12 cellular contexts compared by ENCODE assay signal in genomic region chr7:81768951-81769778, GRCh38. TPM values are rescaled to one million over a fixed set of nuclear protein-coding genes. Genes with fewer than 3 reads are reported as not detected.
A peak's percentile ranks its signal among the peaks of the same experiment; 100 is the strongest.
DNase-seq lines count a peak whose midpoint lies in the region; ATAC-seq and TF ChIP-seq lines count a peak whose summit lies in the region.
"Had no signal": no experiment of that assay in that cellular context is flagged by ENCODE, and none has a peak within 500 bp of the region (broad histone marks: within the 10 kb centered on the region; RNA-seq: fewer than 3 reads in every experiment).

No MANE protein-coding gene starts in this region.

- H3K4me1 ChIP-seq in colonic mucosa (no peaks in the 10 kb centered on the region), muscle layer of duodenum (ENCODE audit: control insufficient read depth in 1 of 2, insufficient read depth in 2 of 2, low read length in 2 of 2) (peaks cover 0 to 4% of the 10 kb centered on the region in 2 donors), vagina (peaks cover 35% of the 10 kb centered on the region)

- DNase-seq in Right ventricle myocardium superior, result no peak
- no peak for DNase-seq in Right ventricle myocardium inferior (ENCODE audit: missing footprints)
- no peak for DNase-seq in colonic mucosa
- no peak for DNase-seq in vagina (ENCODE audit: extremely low spot score in 2 of 2)
- no peak for DNase-seq in UCSD-AML1 (lab: John Stamatoyannopoulos, UW; ENCODE audit: unreplicated experiment)
- DNase-seq in stimulated activated naive CD8-positive, alpha-beta T cell treated with anti-CD3 and anti-CD28 coated beads, Interleukin-15, Interleukin-2, amounts not matched to agents 100 U/mL and 50 U/mL, for 24 hours, result no peak
- no peak for DNase-seq in NCI-H69 (lab: John Stamatoyannopoulos, UW)
- DNase-seq: activated gamma-delta T cell, NCI-H1694, small intestine, trophoblast cell had no signal

- H3K4me3 ChIP-seq in colonic mucosa (peak overlapping the region; percentile 12), muscle layer of duodenum (ENCODE audit: low read depth in 1 of 2, low read length in 2 of 2) (peak overlapping the region; percentile 56 to 59), vagina (peak overlapping the region; percentile 44 to 47)

- no peak for TF ChIP-seq POLR2A in vagina (IDR thresholded peaks at IDR 0.05)

- intact Hi-C loops in Right ventricle myocardium superior (cut with DNase I) (no loop called here), Right ventricle myocardium inferior (cut with DNase I) (no loop called here), colonic mucosa (cut with DNase I) (no loop called here), vagina (cut with DNase I) (no loop called here)

- H3K9me3 ChIP-seq in colonic mucosa, result no peaks in the 10 kb centered on the region
- H3K9me3 ChIP-seq in muscle layer of duodenum (ENCODE audit: control insufficient read depth in 1 of 2, low read length in 2 of 2), result no peaks in the 10 kb centered on the region
- H3K9me3 ChIP-seq in vagina, result no peaks in the 10 kb centered on the region

- peak overlapping the region; percentile 45 for H3K27ac ChIP-seq in colonic mucosa
- H3K27ac ChIP-seq in muscle layer of duodenum (ENCODE audit: low read length), result peak overlapping the region; percentile 27
- peak overlapping the region; percentile 82 for H3K27ac ChIP-seq in vagina

- TF ChIP-seq CTCF in colonic mucosa (IDR thresholded peaks at IDR 0.05) (no peak), vagina (IDR thresholded peaks at IDR 0.05) (no peak)

- H3K27me3 ChIP-seq in colonic mucosa (no peaks in the 10 kb centered on the region), muscle layer of duodenum (ENCODE audit: low read depth, low read length) (no peaks in the 10 kb centered on the region), vagina (no peaks in the 10 kb centered on the region)

- no peaks in the 10 kb centered on the region for H3K36me3 ChIP-seq in colonic mucosa
- no peaks in the 10 kb centered on the region for H3K36me3 ChIP-seq in muscle layer of duodenum (ENCODE audit: control insufficient read depth in 1 of 2, insufficient read depth in 2 of 2, low read length in 2 of 2)
- H3K36me3 ChIP-seq in vagina, result no peaks in the 10 kb centered on the region

- ATAC-seq in Right ventricle myocardium superior (ENCODE audit: poor library complexity) (peak; percentile 42), Right ventricle myocardium inferior (no peak)
- ATAC-seq in stimulated activated naive CD8-positive, alpha-beta T cell treated with anti-CD3 and anti-CD28 coated beads, Interleukin-15, Interleukin-2, amounts not matched to agents 100 U/mL and 50 U/mL, for 24 hours, result no peak

- H3K9ac ChIP-seq in colonic mucosa (ENCODE audit: low read depth in 2 of 2, low read length in 2 of 2), result peak overlapping the region; percentile 35 to 40

RNA-seq across cellular contexts. Expression of gene HGF, which starts 0.7 kb away (rescaled TPM):
- total RNA-seq in Right ventricle myocardium superior (1.6 TPM), Right ventricle myocardium inferior (3.1 TPM), colonic mucosa (1 to 10 TPM in 1 of 2 donors, under 1 TPM in 1; 0.96 to 4.5 TPM), vagina (15.0 TPM)

Comparison
In these comparisons a context has a peak if more than half of its experiments do, and no peak if none do; other contexts are left out.
1. H3K27ac ChIP-seq: peak in every context shown above with its lines; median percentile 82 in vagina; 45 in colonic mucosa; 27 in muscle layer of duodenum.